Comparison of ENCODE assay signal across 8 cellular contexts in genomic region chr2:127084611-127085031, GRCh38. TPM values are rescaled to one million over a fixed set of nuclear protein-coding genes. Genes with fewer than 3 reads are reported as not detected.
DNase-seq lines count a peak whose midpoint lies in the region; ATAC-seq, FAIRE-seq and TF ChIP-seq lines count a peak whose summit lies in the region.

No MANE protein-coding gene starts in this region.

- no peak for TF ChIP-seq CTCF in keratinocyte (optimal IDR thresholded peaks at IDR 0.05 in 1 of 3, IDR thresholded peaks at IDR 0.05 in 1 of 3, conservative IDR thresholded peaks at IDR 0.05 in 1 of 3; ENCODE audit: extremely low read depth in 1 of 3, insufficient read depth in 2 of 3, low read length in 3 of 3)
- TF ChIP-seq CTCF in stomach (IDR thresholded peaks at IDR 0.05): no peak

- TF ChIP-seq EP300 in stomach (IDR thresholded peaks at IDR 0.05): no peak

- no peak overlapping the region for H2AFZ ChIP-seq in keratinocyte (ENCODE audit: control insufficient read depth, low read length)

- intact Hi-C loops in activated T-helper 2 cell treated with anti-CD3 and anti-CD28 coated beads, Interferon-gamma antibody, Interleukin-2, Interleukin-4, amounts not matched to agents 10 μg/mL and 5 μg/mL and 100 μg/mL, durations not matched to agents 14 hours and 24 hours and 36 hours (cut with micrococcal nuclease): loop anchor here (5.0 to 10.0 kb wide), 3 partner anchors 210 to 427 kb away; partner anchors contain the start of genes ERCC3 and GYPC
- intact Hi-C loops in stomach (cut with DNase I; ENCODE audit: low total_unique reads) (no loop called here), head of caudate nucleus (cut with DNase I) (loop anchor here (10.0 kb wide), 1 partner anchor 200 kb away; no protein-coding TSS in a partner anchor)

- peaks cover 3% of the 10 kb centered on the region for H3K27me3 Mint-ChIP-seq in activated T-helper 2 cell treated with anti-CD3 and anti-CD28 coated beads, Interferon-gamma antibody, Interleukin-2, Interleukin-4, amounts not matched to agents 10 μg/mL and 5 μg/mL and 100 μg/mL, durations not matched to agents 14 hours and 24 hours and 36 hours (ENCODE audit: low read depth)

- peak; percentile 73 for DNase-seq in MV-4-11 (lab: John Stamatoyannopoulos, UW)
- DNase-seq in activated T-helper 2 cell treated with anti-CD3 and anti-CD28 coated beads, Interferon-gamma antibody, Interleukin-2, Interleukin-4, amounts not matched to agents 10 μg/mL and 5 μg/mL and 100 μg/mL, durations not matched to agents 14 hours and 24 hours and 36 hours (ENCODE audit: low spot score): peak; percentile 46
- DNase-seq in keratinocyte (ENCODE audit: low read depth, low spot score): no peak
- no peak for DNase-seq in stomach
- DNase-seq in head of caudate nucleus: no peak
- DNase-seq in epidermal melanocyte (ENCODE audit: insufficient read length, low spot score): no peak
- DNase-seq in NCI-H2029 (lab: John Stamatoyannopoulos, UW): no peak

- no peak for TF ChIP-seq POLR2A in stomach (IDR thresholded peaks at IDR 0.05)

- H3K27ac ChIP-seq in keratinocyte (ENCODE audit: control insufficient read depth, insufficient read depth, low read length) (no peak overlapping the region), stomach (peak overlapping the region; percentile 83 to 92 (median 89))

- H3K27me3 ChIP-seq in keratinocyte (ENCODE audit: control insufficient read depth, extremely low read depth, insufficient read depth, low read length) (no peaks in the 10 kb centered on the region), stomach (no peaks in the 10 kb centered on the region)

- H4K20me1 ChIP-seq in keratinocyte (ENCODE audit: control insufficient read depth, extremely low read depth, insufficient read depth, low read length): peaks cover 4% of the 10 kb centered on the region

- 17 to 51% (median 40%) methylated on average over 4 to 7 of the region's 7 CpGs for WGBS in stomach, 5 donors

- H3K4me1 Mint-ChIP-seq in activated T-helper 2 cell treated with anti-CD3 and anti-CD28 coated beads, Interferon-gamma antibody, Interleukin-2, Interleukin-4, amounts not matched to agents 10 μg/mL and 5 μg/mL and 100 μg/mL, durations not matched to agents 14 hours and 24 hours and 36 hours (ENCODE audit: low read depth): peaks cover 44% of the 10 kb centered on the region

- H3K4me3 ChIP-seq in keratinocyte (ENCODE audit: control insufficient read depth in 2 of 3, extremely low read depth in 1 of 3, insufficient read depth in 2 of 3, low read depth in 1 of 3, low read length in 3 of 3) (no peak overlapping the region), stomach (peak overlapping the region in 1 of 4 donors; percentile 1)

- H3K9me3 ChIP-seq in keratinocyte (ENCODE audit: control insufficient read depth, low read depth, low read length): no peaks in the 10 kb centered on the region
- no peaks in the 10 kb centered on the region for H3K9me3 ChIP-seq in stomach

- dilution Hi-C loops in keratinocyte (cut with MboI; ENCODE audit: extremely low pct_ligation_motif_present, low sequenced_read_pairs): no loop called here

- no peaks in the 10 kb centered on the region for H3K9me3 Mint-ChIP-seq in activated T-helper 2 cell treated with anti-CD3 and anti-CD28 coated beads, Interferon-gamma antibody, Interleukin-2, Interleukin-4, amounts not matched to agents 10 μg/mL and 5 μg/mL and 100 μg/mL, durations not matched to agents 14 hours and 24 hours and 36 hours

- H3K4me1 ChIP-seq in keratinocyte (ENCODE audit: control insufficient read depth, extremely low read depth, insufficient read depth, low read length) (peaks cover 21% of the 10 kb centered on the region), stomach (peaks cover 87 to 99% (median 92%) of the 10 kb centered on the region in 4 donors)

- no peak for FAIRE-seq in keratinocyte (lab: Jason Lieb, UNC)

- no peak overlapping the region for H3K4me3 Mint-ChIP-seq in activated T-helper 2 cell treated with anti-CD3 and anti-CD28 coated beads, Interferon-gamma antibody, Interleukin-2, Interleukin-4, amounts not matched to agents 10 μg/mL and 5 μg/mL and 100 μg/mL, durations not matched to agents 14 hours and 24 hours and 36 hours (ENCODE audit: low read depth)

- H3K36me3 Mint-ChIP-seq in activated T-helper 2 cell treated with anti-CD3 and anti-CD28 coated beads, Interferon-gamma antibody, Interleukin-2, Interleukin-4, amounts not matched to agents 10 μg/mL and 5 μg/mL and 100 μg/mL, durations not matched to agents 14 hours and 24 hours and 36 hours (ENCODE audit: low read depth): no peaks in the 10 kb centered on the region

- H3K4me2 ChIP-seq in keratinocyte (ENCODE audit: control insufficient read depth, extremely low read depth, insufficient read depth, low read depth, low read length): peak overlapping the region; percentile 48

- H3K79me2 ChIP-seq in keratinocyte (ENCODE audit: control insufficient read depth, insufficient read depth, low read length): no peaks in the 10 kb centered on the region

- H3K9me1 ChIP-seq in keratinocyte (ENCODE audit: control insufficient read depth, extremely low read depth, insufficient read depth, low read length): peaks cover 2% of the 10 kb centered on the region

- H3K9ac ChIP-seq in keratinocyte (ENCODE audit: control insufficient read depth, extremely low read depth, insufficient read depth, low read length): no peak overlapping the region

- ATAC-seq in GM18498 (IDR thresholded peaks at IDR 0.05; ENCODE audit: unreplicated experiment): no peak

- no peaks in the 10 kb centered on the region for H3K36me3 ChIP-seq in keratinocyte (ENCODE audit: control insufficient read depth in 2 of 2, extremely low read depth in 1 of 2, insufficient read depth in 2 of 2, low read length in 2 of 2)
- no peaks in the 10 kb centered on the region for H3K36me3 ChIP-seq in stomach

- peak overlapping the region; percentile 60 for H3K27ac Mint-ChIP-seq in activated T-helper 2 cell treated with anti-CD3 and anti-CD28 coated beads, Interferon-gamma antibody, Interleukin-2, Interleukin-4, amounts not matched to agents 10 μg/mL and 5 μg/mL and 100 μg/mL, durations not matched to agents 14 hours and 24 hours and 36 hours

RNA-seq across cellular contexts. Expression of gene BIN1, which starts 22.3 kb away (rescaled TPM):
- 48.1 and 51.7 TPM in 2 replicates for total RNA-seq in activated T-helper 2 cell treated with anti-CD3 and anti-CD28 coated beads, Interferon-gamma antibody, Interleukin-2, Interleukin-4, amounts not matched to agents 10 μg/mL and 5 μg/mL and 100 μg/mL, durations not matched to agents 14 hours and 24 hours and 36 hours
- polyA plus RNA-seq in keratinocyte: 4.2 to 6.5 TPM (median 5.4 TPM) in 3 replicates
- polyA plus RNA-seq in keratinocyte (2011; ENCODE audit: low read depth): 1.3 TPM
- polyA plus RNA-seq in keratinocyte (2011; cell fraction: cytosol; rRNA removed): 3.2 and 6.0 TPM in 2 replicates
- polyA plus RNA-seq in keratinocyte (2011; cell fraction: nucleus; rRNA removed): 4.4 and 4.7 TPM in 2 replicates
- polyA plus RNA-seq in keratinocyte (2012; ENCODE audit: low replicate concordance): 1.4 and 8.5 TPM in 2 replicates
- 4.6 to 9.2 TPM (median 5.1 TPM) in 3 replicates for polyA minus RNA-seq in keratinocyte
- polyA minus RNA-seq in keratinocyte (2011; cell fraction: cytosol; rRNA and poly(A)+ RNA removed): 4.2 TPM
- polyA minus RNA-seq in keratinocyte (2011; cell fraction: nucleus; rRNA and poly(A)+ RNA removed): 2.1 and 3.1 TPM in 2 replicates
- 100 to 1,000 TPM in 1 of 5 donors, 10 to 100 TPM in 4; 39.1 to 175 (median 45.1) TPM for total RNA-seq in stomach
- polyA plus RNA-seq in stomach: 10 to 100 TPM; 47.8 to 49.6 (median 47.8) TPM

Comparison
In these comparisons a context has a peak if more than half of its experiments do, and no peak if none do; other contexts are left out.
1. DNase-seq: peak in MV-4-11 (single experiment) and activated T-helper 2 cell treated with anti-CD3 and anti-CD28 coated beads, Interferon-gamma antibody, Interleukin-2, Interleukin-4, amounts not matched to agents 10 μg/mL and 5 μg/mL and 100 μg/mL, durations not matched to agents 14 hours and 24 hours and 36 hours (single experiment); none in keratinocyte (single experiment), stomach (single experiment), head of caudate nucleus (0 of 42), epidermal melanocyte (single experiment) and NCI-H2029 (single experiment).